In the genomic region with DNA sequence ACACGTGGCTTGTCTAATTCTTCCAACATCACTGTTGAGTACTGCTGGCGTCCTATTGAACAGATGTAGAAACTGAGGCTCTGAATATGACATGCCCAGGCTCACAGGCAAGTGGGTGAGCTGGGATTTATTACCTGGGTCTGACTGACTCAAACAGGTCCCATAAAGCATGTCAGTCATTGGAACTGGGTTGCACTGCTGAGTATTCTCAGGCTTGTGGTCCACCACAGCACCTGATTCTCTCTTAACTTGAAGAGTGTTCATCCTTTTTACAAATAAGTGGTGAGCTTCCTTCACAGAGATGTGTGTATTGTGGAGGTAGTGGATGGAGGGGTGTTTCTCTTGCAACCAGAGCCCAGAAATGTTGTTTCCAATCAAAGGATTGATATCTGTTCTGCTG, we compare ENCODE assay signal across 14 cellular contexts. TPM values are rescaled to one million over a fixed set of nuclear protein-coding genes. Genes with fewer than 3 reads are reported as not detected.
DNase-seq lines count a peak whose midpoint lies in the region; ATAC-seq, FAIRE-seq and TF ChIP-seq lines count a peak whose summit lies in the region.
"Had no signal": no experiment of that assay in that cellular context is flagged by ENCODE, and none has a peak within 500 bp of the region (broad histone marks: within the 10 kb centered on the region; RNA-seq: fewer than 3 reads in every experiment).

No MANE protein-coding gene starts in this region.

- intact Hi-C loops in heart right ventricle (cut with DNase I), result loop anchor here in 3 of 10 donors (5.0 to 10.0 kb wide), 2 partner anchors 45 to 88 kb away; no protein-coding TSS in a partner anchor

- H2AFZ ChIP-seq in OCI-LY3 (ENCODE audit: low read depth, low read length), result 0 out of 2 replicates have a peak overlapping the region, but pooled peaks have one; percentile 19

- H3K4me3 ChIP-seq in OCI-LY3 (ENCODE audit: low read length) (peak overlapping the region; percentile 35; the same call in 1 of the 2 replicates), heart right ventricle (no peak overlapping the region)
- H3K4me3 ChIP-seq in effector memory CD4-positive, alpha-beta T cell (ENCODE audit: insufficient read depth, low read depth, low read length, poor library complexity, severe bottlenecking), result no peak overlapping the region
- H3K4me3 ChIP-seq: ascending aorta, lung, neural progenitor cell had no signal

- H3K36me3 ChIP-seq in OCI-LY3 (replicated peaks; ENCODE audit: low read depth, low read length) (no peaks in the 10 kb centered on the region), heart right ventricle (no peaks in the 10 kb centered on the region)
- H3K36me3 ChIP-seq in effector memory CD4-positive, alpha-beta T cell (ENCODE audit: control insufficient read depth, insufficient read depth, low read length), result no peaks in the 10 kb centered on the region
- H3K36me3 ChIP-seq: ascending aorta, neural progenitor cell had no signal

- no peaks in the 10 kb centered on the region for H3K27me3 ChIP-seq in OCI-LY3 (ENCODE audit: low read depth, low read length)
- peaks cover 0 to 6% (median 0%) of the 10 kb centered on the region in 7 donors for H3K27me3 ChIP-seq in heart right ventricle
- no peaks in the 10 kb centered on the region for H3K27me3 ChIP-seq in effector memory CD4-positive, alpha-beta T cell (replicated peaks; ENCODE audit: control insufficient read depth, insufficient read depth, low read length, poor library complexity, severe bottlenecking)
- H3K27me3 ChIP-seq: ascending aorta, neural progenitor cell had no signal

- ATAC-seq in GM18498 (IDR thresholded peaks at IDR 0.05; ENCODE audit: unreplicated experiment), result peak; percentile 46
- peak; percentile 42 for ATAC-seq in GM19023 (IDR thresholded peaks at IDR 0.05; ENCODE audit: unreplicated experiment)
- ATAC-seq in HG02884 (IDR thresholded peaks at IDR 0.05; ENCODE audit: unreplicated experiment), result peak; percentile 44
- ATAC-seq in heart right ventricle, result no peak

- no peak for FAIRE-seq in frontal cortex (lab: Jason Lieb, UNC)

- H3K27ac ChIP-seq in OCI-LY3 (ENCODE audit: low read length) (peak overlapping the region; percentile 83), heart right ventricle (no peak overlapping the region)
- H3K27ac ChIP-seq in effector memory CD4-positive, alpha-beta T cell (ENCODE audit: insufficient read depth, low read length, poor library complexity, severe bottlenecking), result no peak overlapping the region
- H3K27ac ChIP-seq: ascending aorta, C4-2B, neural progenitor cell had no signal

- no peaks in the 10 kb centered on the region for H4K20me1 ChIP-seq in OCI-LY3 (ENCODE audit: insufficient read depth, low read length)

- H3K79me2 ChIP-seq in OCI-LY3 (ENCODE audit: low read length), result no peaks in the 10 kb centered on the region

- WGBS in heart right ventricle, 2 donors, result 87 to 93% methylated on average over 2 of the region's 2 CpGs

- peak overlapping the region; percentile 53 for H3K9ac ChIP-seq in OCI-LY3 (ENCODE audit: low read length)
- H3K9ac ChIP-seq: neural progenitor cell had no signal

- H3K4me2 ChIP-seq in OCI-LY3 (ENCODE audit: low read length), result peak overlapping the region; percentile 62
- H3K4me2 ChIP-seq: neural progenitor cell had no signal

- TF ChIP-seq CTCF in OCI-LY3 (IDR thresholded peaks at IDR 0.05; ENCODE audit: low read depth, low read length) (no peak), heart right ventricle (IDR thresholded peaks at IDR 0.05) (no peak)

- DNase-seq in epidermal melanocyte (ENCODE audit: insufficient read length, low spot score) (no peak), frontal cortex (ENCODE audit: low spot score in 2 of 2) (no peak), heart right ventricle (no peak)
- no peak for DNase-seq in effector memory CD4-positive, alpha-beta T cell
- DNase-seq: SHP77 treated with DMSO at 0.1 percent for 48 hours, T-helper 9 cell had no signal

- H3K4me1 ChIP-seq in OCI-LY3 (ENCODE audit: low read length) (peaks cover 82% of the 10 kb centered on the region), heart right ventricle (peaks cover 0 to 44% (median 7%) of the 10 kb centered on the region in 9 donors)
- H3K4me1 ChIP-seq in effector memory CD4-positive, alpha-beta T cell (ENCODE audit: control insufficient read depth, insufficient read depth, low read length, poor library complexity, severe bottlenecking), result peaks cover 3% of the 10 kb centered on the region
- H3K4me1 ChIP-seq: ascending aorta, neural progenitor cell had no signal

- H3K9me3 ChIP-seq in OCI-LY3 (ENCODE audit: insufficient read depth, low read length) (no peaks in the 10 kb centered on the region), heart right ventricle (no peaks in the 10 kb centered on the region)
- H3K9me3 ChIP-seq in effector memory CD4-positive, alpha-beta T cell (ENCODE audit: control insufficient read depth, low read length), result no peaks in the 10 kb centered on the region
- H3K9me3 ChIP-seq: ascending aorta had no signal

RNA-seq across cellular contexts. Expression of a gene that starts 44.5 kb away (rescaled TPM):
- total RNA-seq in frontal cortex (170 TPM), heart right ventricle (10 to 100 TPM; 17.0 to 30.6 (median 20.9) TPM)
- 10 to 100 TPM; 10.7 to 18.9 TPM for polyA plus RNA-seq in heart right ventricle

Comparison
In these comparisons a context has a peak if more than half of its experiments do, and no peak if none do; other contexts are left out.
1. ATAC-seq: peak in GM18498 (single experiment), GM19023 (single experiment) and HG02884 (single experiment); none in heart right ventricle (0 of 8).